In genomic region chr3:152204218-152204617, GRCh38 we compare ENCODE assay signal across 8 cellular contexts.
A peak's percentile ranks its signal among the peaks of the same experiment; 100 is the strongest.
DNase-seq lines count a peak whose midpoint lies in the region; ATAC-seq and TF ChIP-seq lines count a peak whose summit lies in the region.
"Had no signal": no experiment of that assay in that cellular context is flagged by ENCODE, and none has a peak within 500 bp of the region (broad histone marks: within the 10 kb centered on the region; RNA-seq: fewer than 3 reads in every experiment).

No MANE protein-coding gene starts in this region.

- peaks cover 23% of the 10 kb centered on the region for H3K36me3 Mint-ChIP-seq in effector memory CD8-positive, alpha-beta T cell (ENCODE audit: insufficient read depth)

- H3K4me1 Mint-ChIP-seq in effector memory CD8-positive, alpha-beta T cell (ENCODE audit: low read depth in 2 of 2): peaks cover 24 to 42% of the 10 kb centered on the region in 2 donors

- peak overlapping the region; percentile 58 for H3K4me2 ChIP-seq in smooth muscle cell
- H3K4me2 ChIP-seq in PC-3 (ENCODE audit: low read length): no peak overlapping the region

- H3K27me3 Mint-ChIP-seq in effector memory CD8-positive, alpha-beta T cell: no peaks in the 10 kb centered on the region

- peak overlapping the region; percentile 47 to 80 for H3K4me3 Mint-ChIP-seq in effector memory CD8-positive, alpha-beta T cell

- no peak for TF ChIP-seq POLR2A in NB4 (IDR thresholded peaks at IDR 0.05; ENCODE audit: extremely low read depth, insufficient read length)

- H3K9ac ChIP-seq in smooth muscle cell (ENCODE audit: low read depth) (no peak overlapping the region), PC-3 (ENCODE audit: low read length) (no peak overlapping the region)

- H3K4me3 ChIP-seq in GM12864 (ENCODE audit: low read depth, low read length) (peak overlapping the region; percentile 12; the same call in 1 of the 2 replicates), NB4 (ENCODE audit: low read depth, low read length) (peak overlapping the region; percentile 77), smooth muscle cell (no peak overlapping the region), PC-3 (ENCODE audit: low read length) (no peak overlapping the region)

- H3K36me3 ChIP-seq in smooth muscle cell (ENCODE audit: low read depth) (no peaks in the 10 kb centered on the region), PC-3 (ENCODE audit: low read depth, low read length) (no peaks in the 10 kb centered on the region)

- H4K20me1 ChIP-seq in smooth muscle cell (ENCODE audit: low read depth): no peaks in the 10 kb centered on the region
- no peaks in the 10 kb centered on the region for H4K20me1 ChIP-seq in PC-3 (ENCODE audit: low read length)

- no peaks in the 10 kb centered on the region for H3F3A ChIP-seq in smooth muscle cell (ENCODE audit: low read depth)
- H3F3A ChIP-seq in PC-3 (ENCODE audit: low read length, unreplicated experiment): no peaks in the 10 kb centered on the region

- CTCF ChIA-PET in PC-3 (lab: Charles Lee): no interaction called here

- DNase-seq in GM12864 (ENCODE audit: low read depth) (no peak), NB4 (ENCODE audit: low read depth) (peak; percentile 40), smooth muscle cell (lab: John Stamatoyannopoulos, UW; ENCODE audit: unreplicated experiment) (no peak), PC-3 (no peak), RKO (ENCODE audit: low spot score) (no peak)
- DNase-seq in effector memory CD8-positive, alpha-beta T cell: no peak
- DNase-seq: stimulated activated CD4-positive, alpha-beta T cell treated with anti-CD3 and anti-CD28 coated beads, Interleukin-1b, Interleukin-23, amount 100 ng/mL, for 48 hours had no signal

- no TSS peak for BruUV-seq in PC-3 (replicated peaks; lab: Mats Ljungman, UMichigan)

- 79% methylated on average over 2 of the region's 2 CpGs for WGBS in smooth muscle cell (ENCODE audit: low lambda C conversion rate)

- H3K27ac ChIP-seq in smooth muscle cell (ENCODE audit: low read depth) (peak overlapping the region; percentile 28), PC-3 (ENCODE audit: low read length) (no peak overlapping the region)

- no peak for ATAC-seq in effector memory CD8-positive, alpha-beta T cell (replicated peaks)
- ATAC-seq in HG03045 (IDR thresholded peaks at IDR 0.05; ENCODE audit: unreplicated experiment) (no peak), PC-3 (no peak)

- H3K27me3 ChIP-seq in smooth muscle cell (ENCODE audit: low read depth) (no peaks in the 10 kb centered on the region), PC-3 (ENCODE audit: low read length) (no peaks in the 10 kb centered on the region)

- H3K4me1 ChIP-seq in smooth muscle cell (ENCODE audit: low read depth): no peaks in the 10 kb centered on the region
- no peaks in the 10 kb centered on the region; the same call in 1 of the 2 replicates for H3K4me1 ChIP-seq in PC-3 (ENCODE audit: insufficient read depth, low read length)

- TF ChIP-seq CTCF in GM12864 (IDR thresholded peaks at IDR 0.05; ENCODE audit: low read depth, low read length, missing control alignments): no peak
- no peak for TF ChIP-seq CTCF in NB4 (IDR thresholded peaks at IDR 0.05; ENCODE audit: low read depth, low read length)
- TF ChIP-seq CTCF in smooth muscle cell (IDR thresholded peaks at IDR 0.05; ENCODE audit: borderline replicate concordance, insufficient read depth, poor library complexity, severe bottlenecking): no peak
- TF ChIP-seq CTCF in PC-3 (conservative IDR thresholded peaks at IDR 0.05; ENCODE audit: low read depth, low read length): no peak

- no peaks in the 10 kb centered on the region for H3K9me3 ChIP-seq in smooth muscle cell (replicated peaks; ENCODE audit: low read depth)
- H3K9me3 ChIP-seq in PC-3 (ENCODE audit: low read length): no peaks in the 10 kb centered on the region

- intact Hi-C loops in PC-3 (cut with micrococcal nuclease): no loop called here

- peak overlapping the region in 1 of 2 donors; percentile 87 for H3K27ac Mint-ChIP-seq in effector memory CD8-positive, alpha-beta T cell

- H3K9me2 ChIP-seq in PC-3 (replicated peaks; ENCODE audit: low read length): no peaks in the 10 kb centered on the region

- H3K79me2 ChIP-seq in smooth muscle cell (ENCODE audit: low read depth) (no peaks in the 10 kb centered on the region), PC-3 (ENCODE audit: low read length) (no peaks in the 10 kb centered on the region)

- peak overlapping the region; percentile 82 for H2AFZ ChIP-seq in smooth muscle cell (ENCODE audit: low read depth)
- H2AFZ ChIP-seq in PC-3 (ENCODE audit: low read length): no peak overlapping the region

- H3K9me3 Mint-ChIP-seq in effector memory CD8-positive, alpha-beta T cell: no peaks in the 10 kb centered on the region

- POLR2A ChIA-PET in PC-3 (lab: Charles Lee; ENCODE audit: unreplicated experiment): no interaction called here

Comparison
In these comparisons a context has a peak if more than half of its experiments do, and no peak if none do; other contexts are left out.
1. H3K4me3 ChIP-seq: peak in GM12864 (single experiment) and NB4 (single experiment); none in smooth muscle cell (single experiment) and PC-3 (single experiment).